In genomic region chr16:15855704-15856003, GRCh38 we compare ENCODE assay signal across 1 cellular context.
TF ChIP-seq lines count a peak whose summit lies in the region.

No MANE protein-coding gene starts in this region.

TF ChIP-seq in WTC11, 78 proteins besides CTCF, POLR2A, EP300 and RAD21 (continued from another document):
- no peak for TF ChIP-seq ARID4B (CRISPR knock-in tag; IDR thresholded peaks at IDR 0.05; ENCODE audit: borderline replicate concordance)
- TF ChIP-seq MLX (CRISPR knock-in tag; IDR thresholded peaks at IDR 0.05): no peak
